ENCODE assay signal across 12 cellular contexts in the genomic region with DNA sequence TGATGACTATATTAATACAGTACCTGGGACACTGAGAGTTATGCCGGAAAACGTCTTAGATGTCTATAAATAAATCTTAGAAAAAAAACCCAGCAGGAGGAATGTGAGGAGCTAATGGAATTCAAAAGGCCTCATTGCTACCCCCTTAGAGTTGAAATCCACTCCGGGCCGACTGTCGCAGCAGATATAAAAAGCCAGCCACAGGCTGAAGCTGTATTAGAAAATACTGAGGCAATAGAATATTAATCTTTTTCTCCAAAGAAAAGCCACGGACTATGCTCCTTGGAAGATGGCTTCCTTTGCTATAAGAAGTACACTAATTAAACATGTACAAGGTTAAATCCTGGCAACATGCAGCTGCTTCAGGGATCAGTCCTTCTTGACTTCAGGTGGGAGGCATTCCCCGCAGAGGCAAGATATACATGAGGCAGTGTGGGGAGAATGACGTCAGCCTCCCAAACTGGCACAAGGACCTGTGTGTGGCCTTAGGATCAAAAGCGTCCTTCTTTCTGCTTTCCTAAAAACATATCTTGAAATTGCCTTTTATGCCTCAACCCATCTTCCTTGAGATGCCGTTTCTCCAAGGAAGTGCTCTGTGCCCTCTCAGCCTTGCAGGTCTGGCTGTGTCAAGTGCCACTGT.
DNase-seq lines count a peak whose midpoint lies in the region.
"Had no signal": no experiment of that assay in that cellular context is flagged by ENCODE, and none has a peak within 500 bp of the region (broad histone marks: within the 10 kb centered on the region; RNA-seq: fewer than 3 reads in every experiment).

No MANE protein-coding gene starts in this region.

- DNase-seq in HAP-1 (ENCODE audit: low spot score in 2 of 2) (peak; percentile 18 to 22), left kidney (ENCODE audit: low read depth, low spot score) (peak; percentile 46), KBM-7 (no peak), SK-N-DZ (ENCODE audit: low spot score) (no peak), DMS79 treated with DMSO at 0.1 percent for 48 hours (lab: John Stamatoyannopoulos, UW) (no peak), NCI-H345 treated with DMSO at 0.1 percent for 48 hours (lab: John Stamatoyannopoulos, UW; ENCODE audit: unreplicated experiment) (no peak)
- DNase-seq: ACHN; activated CD8-positive, alpha-beta T cell treated with anti-CD3 and anti-CD28 coated beads, Interleukin-2, amount 10 ng/mL, durations not matched to agents 7 days and 5 days; NCI-H345; small intestine had no signal

- no peak overlapping the region for H3K9ac ChIP-seq in duodenal mucosa (ENCODE audit: low read depth in 1 of 2, low read length in 2 of 2)
- no peak overlapping the region for H3K9ac ChIP-seq in rectal smooth muscle tissue (ENCODE audit: low read length)

- in situ Hi-C loops in HAP-1 (cut with MboI; ENCODE audit: low sequenced_read_pairs) (no loop called here), KBM-7 (cut with MboI; ENCODE audit: low pct_unique_long_range_greater_than_20kb, low sequenced_read_pairs) (no loop called here)

- H3K27ac ChIP-seq in duodenal mucosa (ENCODE audit: low read depth, low read length), result peak overlapping the region; percentile 33
- H3K27ac ChIP-seq in rectal smooth muscle tissue (ENCODE audit: low read depth, low read length), result peak overlapping the region; percentile 82

- H3K4me3 ChIP-seq in HAP-1, result no peak overlapping the region
- no peak overlapping the region for H3K4me3 ChIP-seq in duodenal mucosa (ENCODE audit: low read depth in 1 of 2, low read length in 2 of 2)
- no peak overlapping the region for H3K4me3 ChIP-seq in rectal smooth muscle tissue (ENCODE audit: low read length)

- H3K4me1 ChIP-seq in HAP-1 (peaks cover 20% of the 10 kb centered on the region), duodenal mucosa (ENCODE audit: control insufficient read depth in 1 of 2, insufficient read depth in 2 of 2, low read length in 2 of 2) (peaks cover 18 to 27% of the 10 kb centered on the region in 2 donors), rectal smooth muscle tissue (ENCODE audit: control insufficient read depth, insufficient read depth, low read length) (peaks cover 28% of the 10 kb centered on the region)

- H3K36me3 ChIP-seq in HAP-1 (replicated peaks) (peaks cover 25% of the 10 kb centered on the region), duodenal mucosa (ENCODE audit: control insufficient read depth in 1 of 2, insufficient read depth in 2 of 2, low read length in 2 of 2) (peaks cover 0 to 19% of the 10 kb centered on the region in 2 donors), rectal smooth muscle tissue (ENCODE audit: control insufficient read depth, insufficient read depth, low read length) (peaks cover 3% of the 10 kb centered on the region)

- H3K27me3 ChIP-seq in HAP-1 (ENCODE audit: low read depth) (no peaks in the 10 kb centered on the region), duodenal mucosa (ENCODE audit: control insufficient read depth in 1 of 2, insufficient read depth in 2 of 2, low read length in 2 of 2) (no peaks in the 10 kb centered on the region), rectal smooth muscle tissue (ENCODE audit: control insufficient read depth, insufficient read depth, low read length) (no peaks in the 10 kb centered on the region)

- H3K9me3 ChIP-seq in HAP-1 (no peaks in the 10 kb centered on the region), duodenal mucosa (ENCODE audit: control insufficient read depth in 1 of 2, low read length in 2 of 2) (no peaks in the 10 kb centered on the region)

Comparison
In these comparisons a context has a peak if more than half of its experiments do, and no peak if none do; other contexts are left out.
1. DNase-seq: peak in HAP-1 (2 of 2) and left kidney (single experiment); none in KBM-7 (single experiment), SK-N-DZ (single experiment), DMS79 treated with DMSO at 0.1 percent for 48 hours (single experiment) and NCI-H345 treated with DMSO at 0.1 percent for 48 hours (single experiment).